Comparison of ENCODE assay signal across 27 cellular contexts in the genomic region with DNA sequence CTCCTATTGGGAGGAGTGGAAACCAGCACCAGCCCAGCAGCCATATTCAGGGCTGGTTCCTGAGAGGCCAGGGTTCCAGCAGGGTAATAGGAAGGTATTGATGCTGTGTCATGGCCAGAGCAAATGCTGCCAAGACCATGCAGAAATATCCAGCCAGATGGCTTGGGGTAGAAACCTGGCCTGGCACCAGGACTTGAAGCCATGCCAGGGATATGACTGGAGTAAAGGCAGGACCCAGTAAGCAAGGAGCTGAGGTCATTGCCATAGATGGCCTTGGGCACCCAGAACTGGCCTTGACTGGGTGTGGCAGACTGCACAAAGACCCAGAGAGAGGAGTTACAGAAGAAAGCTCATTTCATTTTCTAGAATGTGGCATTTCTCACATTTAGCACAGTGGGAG.
"Had no signal": no experiment of that assay in that cellular context is flagged by ENCODE, and none has a peak within 500 bp of the region (broad histone marks: within the 10 kb centered on the region; RNA-seq: fewer than 3 reads in every experiment).

No MANE protein-coding gene starts in this region.

- H3K4me3 ChIP-seq: gastroesophageal sphincter, hepatocyte, prostate gland, spleen, testis had no signal

- H3K27me3 Mint-ChIP-seq: activated B cell treated with CpG ODN at 0.5 μM for 24 hours had no signal

- H3K27ac ChIP-seq: brain microvascular endothelial cell, gastroesophageal sphincter, hepatocyte, neutrophil, prostate gland, spleen, testis had no signal

- ATAC-seq: activated CD4-positive, alpha-beta T cell treated with anti-CD3 and anti-CD28 coated beads for 36 hours; gastroesophageal sphincter; left cardiac atrium; right cardiac atrium; stimulated activated naive CD8-positive, alpha-beta T cell treated with anti-CD3 and anti-CD28 coated beads, Interleukin-15, Interleukin-2, amounts not matched to agents 100 U/mL and 50 U/mL, for 24 hours had no signal

- H3K36me3 ChIP-seq: brain microvascular endothelial cell, neutrophil, prostate gland, spleen had no signal

- H3K4me1 ChIP-seq: gastroesophageal sphincter, prostate gland, spleen, testis had no signal

- H3K9me3 ChIP-seq: gastroesophageal sphincter, neutrophil, prostate gland, testis had no signal

- H3K27me3 ChIP-seq: brain microvascular endothelial cell, gastroesophageal sphincter, hepatocyte, neutrophil, spleen, testis had no signal

- DNase-seq: activated B cell treated with CpG ODN at 0.5 μM for 24 hours; activated CD4-positive, alpha-beta T cell treated with anti-CD3 and anti-CD28 coated beads for 36 hours; activated effector memory CD4-positive, alpha-beta T cell treated with Interleukin-2 at 50 U/mL for 16 hours; activated naive CD4-positive, alpha-beta T cell treated with Interleukin-2 at 50 U/mL for 16 hours; anterior cingulate cortex; brain microvascular endothelial cell; central memory CD4-positive, alpha-beta T cell; dermis blood vessel endothelial cell; effector CD8-positive, alpha-beta T cell; islet precursor cell; left cardiac atrium; naive B cell; nephron progenitor cell; right cardiac atrium; spleen; stimulated activated CD4-positive, alpha-beta T cell treated with anti-CD3 and anti-CD28 coated beads, Interleukin-2, amount 100 ng/mL, for 48 hours; stimulated activated naive CD8-positive, alpha-beta T cell treated with anti-CD3 and anti-CD28 coated beads, Interleukin-15, Interleukin-2, amounts not matched to agents 100 U/mL and 50 U/mL, for 24 hours; T-helper 1 cell; testis; trophoblast cell had no signal

- H3K36me3 Mint-ChIP-seq: activated naive CD8-positive, alpha-beta T cell; naive B cell had no signal

- H3K27ac Mint-ChIP-seq: activated B cell treated with CpG ODN at 0.5 μM for 24 hours; activated CD4-positive, alpha-beta T cell treated with anti-CD3 and anti-CD28 coated beads for 36 hours; activated naive CD8-positive, alpha-beta T cell; mesothelial cell of epicardium; naive B cell; nephron progenitor cell; T-helper 2 cell treated with Interferon-gamma antibody and Interleukin-4, amounts not matched to agents 5 μg/mL and 100 μg/mL, for 36 hours had no signal

- H3K4me3 Mint-ChIP-seq: activated B cell treated with CpG ODN at 0.5 μM for 24 hours; activated CD4-positive, alpha-beta T cell treated with anti-CD3 and anti-CD28 coated beads for 36 hours; activated naive CD8-positive, alpha-beta T cell; mesothelial cell of epicardium; naive B cell; nephron progenitor cell; T-helper 2 cell treated with Interferon-gamma antibody and Interleukin-4, amounts not matched to agents 5 μg/mL and 100 μg/mL, for 36 hours had no signal

- H3K4me1 Mint-ChIP-seq: activated B cell treated with CpG ODN at 0.5 μM for 24 hours; activated CD4-positive, alpha-beta T cell treated with anti-CD3 and anti-CD28 coated beads for 36 hours; mesothelial cell of epicardium; naive B cell; nephron progenitor cell had no signal
